ENCODE assay signal across 20 cellular contexts in genomic region chr14:88007608-88008007, GRCh38. TPM values are rescaled to one million over a fixed set of nuclear protein-coding genes. Genes with fewer than 3 reads are reported as not detected.
DNase-seq lines count a peak whose midpoint lies in the region; ATAC-seq and TF ChIP-seq lines count a peak whose summit lies in the region.
"Had no signal": no experiment of that assay in that cellular context is flagged by ENCODE, and none has a peak within 500 bp of the region (broad histone marks: within the 10 kb centered on the region; RNA-seq: fewer than 3 reads in every experiment).

No MANE protein-coding gene starts in this region.

- CTCF ChIA-PET in CD4-positive, alpha-beta T cell (lab: Charles Lee): interaction anchor here (1.8 to 2.2 kb wide), 2 partner anchors 14 to 161 kb away, joined by 6 to 12 read pairs; partner anchors contain the start of gene GALC
- CTCF ChIA-PET in activated CD8-positive, alpha-beta T cell treated with anti-CD3 and anti-CD28 coated beads for 36 hours (lab: Charles Lee): no interaction called here

- H3K27me3 ChIP-seq in BLaER1 treated with 17β-estradiol and CSF1 and Interleukin-3, amounts not matched to agents 10 nM and 100 nM: no peaks in the 10 kb centered on the region
- no peaks in the 10 kb centered on the region for H3K27me3 ChIP-seq in CD4-positive, alpha-beta T cell (ENCODE audit: control insufficient read depth, insufficient read depth, low read length)
- H3K27me3 ChIP-seq in lower lobe of right lung (ENCODE audit: low read depth) (no peaks in the 10 kb centered on the region), H7 (ENCODE audit: control insufficient read depth, insufficient read depth, low read length) (no peaks in the 10 kb centered on the region)
- H3K27me3 ChIP-seq: dorsolateral prefrontal cortex, upper lobe of left lung had no signal

- ATAC-seq in CD4-positive, alpha-beta T cell (ENCODE audit: poor library complexity): no peak
- ATAC-seq in activated CD8-positive, alpha-beta T cell treated with anti-CD3 and anti-CD28 coated beads for 36 hours: no peak
- ATAC-seq in lower lobe of right lung (no peak), GM19023 (IDR thresholded peaks at IDR 0.05; ENCODE audit: unreplicated experiment) (no peak), GM21381 (IDR thresholded peaks at IDR 0.05; ENCODE audit: unreplicated experiment) (no peak)

- no peaks in the 10 kb centered on the region for H3K9me3 Mint-ChIP-seq in CD4-positive, alpha-beta T cell
- no peaks in the 10 kb centered on the region for H3K9me3 Mint-ChIP-seq in activated CD8-positive, alpha-beta T cell treated with anti-CD3 and anti-CD28 coated beads for 36 hours

- H3K4me1 ChIP-seq in BLaER1 treated with 17β-estradiol and CSF1 and Interleukin-3, amounts not matched to agents 10 nM and 100 nM: peaks cover 36 to 73% (median 63%) of the 10 kb centered on the region in 10 experiments
- no peaks in the 10 kb centered on the region for H3K4me1 ChIP-seq in lower lobe of right lung
- H3K4me1 ChIP-seq: Caco-2 had no signal

- intact Hi-C loops in CD4-positive, alpha-beta T cell (cut with DNase I, micrococcal nuclease): loop anchor here in 1 of 2 experiments (5.0 kb wide), 2 partner anchors 550 to 785 kb away; partner anchors contain the start of genes EML5 and PTPN21
- intact Hi-C loops in activated CD8-positive, alpha-beta T cell treated with anti-CD3 and anti-CD28 coated beads for 36 hours (cut with micrococcal nuclease): loop anchor here (5.0 kb wide), 2 partner anchors 55 to 160 kb away; no protein-coding TSS in a partner anchor
- intact Hi-C loops in lower lobe of right lung (cut with DNase I): no loop called here

- peaks cover 64% of the 10 kb centered on the region for H3K36me3 Mint-ChIP-seq in CD4-positive, alpha-beta T cell (ENCODE audit: low read depth)
- H3K36me3 Mint-ChIP-seq in activated CD8-positive, alpha-beta T cell treated with anti-CD3 and anti-CD28 coated beads for 36 hours (ENCODE audit: low read depth): peaks cover 61% of the 10 kb centered on the region

- no peaks in the 10 kb centered on the region for H3K9me3 ChIP-seq in BLaER1 treated with 17β-estradiol and CSF1 and Interleukin-3, amounts not matched to agents 10 nM and 100 nM (replicated peaks in 1 of 11)
- no peaks in the 10 kb centered on the region for H3K9me3 ChIP-seq in CD4-positive, alpha-beta T cell (ENCODE audit: control insufficient read depth, low read length)
- no peaks in the 10 kb centered on the region for H3K9me3 ChIP-seq in lower lobe of right lung
- H3K9me3 ChIP-seq: Caco-2, upper lobe of left lung had no signal

- peak overlapping the region in 4 of 10 experiments; percentile 56 to 71 (median 66); a peak in 9 of 20 replicates for H3K4me3 ChIP-seq in BLaER1 treated with 17β-estradiol and CSF1 and Interleukin-3, amounts not matched to agents 10 nM and 100 nM
- H3K4me3 ChIP-seq in lower lobe of right lung (peak overlapping the region; percentile 37), H7 (ENCODE audit: insufficient read depth, low read depth, low read length) (no peak overlapping the region)
- H3K4me3 ChIP-seq: smooth muscle cell had no signal

- peak overlapping the region; percentile 27 to 99 (median 66); a peak in 17 of 22 replicates for H3K4me2 ChIP-seq in BLaER1 treated with 17β-estradiol and CSF1 and Interleukin-3, amounts not matched to agents 10 nM and 100 nM
- H3K4me2 ChIP-seq: smooth muscle cell had no signal

- peaks cover 0 to 42% (median 0%) of the 10 kb centered on the region in 11 experiments; a peak in 6 of 22 replicates for H4K20me1 ChIP-seq in BLaER1 treated with 17β-estradiol and CSF1 and Interleukin-3, amounts not matched to agents 10 nM and 100 nM

- no peaks in the 10 kb centered on the region for H3K27me3 Mint-ChIP-seq in CD4-positive, alpha-beta T cell
- H3K27me3 Mint-ChIP-seq in activated CD8-positive, alpha-beta T cell treated with anti-CD3 and anti-CD28 coated beads for 36 hours: no peaks in the 10 kb centered on the region

- POLR2A ChIA-PET in CD4-positive, alpha-beta T cell (lab: Charles Lee): interaction anchor here (0.9 to 6.8 kb wide), 5 partner anchors 14 to 62 kb away, joined by 3 to 245 read pairs (median 6); partner anchors contain the start of gene GALC
- POLR2A ChIA-PET in activated CD8-positive, alpha-beta T cell treated with anti-CD3 and anti-CD28 coated beads for 36 hours (lab: Charles Lee): interaction anchor here (2.5 to 6.8 kb wide), 2 partner anchors 9 to 14 kb away, joined by 9 to 146 read pairs; partner anchors contain the start of gene GALC

- peak overlapping the region in 4 of 11 experiments; percentile 11 to 92 (median 66); a peak in 7 of 22 replicates for H3K27ac ChIP-seq in BLaER1 treated with 17β-estradiol and CSF1 and Interleukin-3, amounts not matched to agents 10 nM and 100 nM
- H3K27ac ChIP-seq in CD4-positive, alpha-beta T cell (ENCODE audit: low read depth, low read length): no peak overlapping the region
- no peak overlapping the region for H3K27ac ChIP-seq in lower lobe of right lung
- H3K27ac ChIP-seq: dorsolateral prefrontal cortex had no signal

- peaks cover 0 to 45% (median 25%) of the 10 kb centered on the region in 11 experiments; a peak in 16 of 22 replicates for H3K36me3 ChIP-seq in BLaER1 treated with 17β-estradiol and CSF1 and Interleukin-3, amounts not matched to agents 10 nM and 100 nM
- H3K36me3 ChIP-seq in lower lobe of right lung: no peaks in the 10 kb centered on the region
- no peaks in the 10 kb centered on the region for H3K36me3 ChIP-seq in H7 (replicated peaks; ENCODE audit: control insufficient read depth, insufficient read depth, low read length)
- H3K36me3 ChIP-seq: upper lobe of left lung had no signal

- H3K27ac Mint-ChIP-seq in CD4-positive, alpha-beta T cell: peak overlapping the region; percentile 97
- peak overlapping the region; percentile 95 for H3K27ac Mint-ChIP-seq in activated CD8-positive, alpha-beta T cell treated with anti-CD3 and anti-CD28 coated beads for 36 hours

- peaks cover 90% of the 10 kb centered on the region for H3K4me1 Mint-ChIP-seq in CD4-positive, alpha-beta T cell (ENCODE audit: low read depth)
- H3K4me1 Mint-ChIP-seq in activated CD8-positive, alpha-beta T cell treated with anti-CD3 and anti-CD28 coated beads for 36 hours (ENCODE audit: low read depth): peaks cover 64% of the 10 kb centered on the region

- no peak for TF ChIP-seq CTCF in CD4-positive, alpha-beta T cell (IDR thresholded peaks at IDR 0.05)
- no peak for TF ChIP-seq CTCF in activated CD8-positive, alpha-beta T cell treated with anti-CD3 and anti-CD28 coated beads for 36 hours (IDR thresholded peaks at IDR 0.05)
- no peak for TF ChIP-seq CTCF in lower lobe of right lung (IDR thresholded peaks at IDR 0.05)

- peak overlapping the region in 3 of 11 experiments; percentile 85 to 89 (median 85); a peak in 6 of 22 replicates for H3K9ac ChIP-seq in BLaER1 treated with 17β-estradiol and CSF1 and Interleukin-3, amounts not matched to agents 10 nM and 100 nM

- DNase-seq in CD4-positive, alpha-beta T cell: no peak
- DNase-seq in activated CD8-positive, alpha-beta T cell treated with anti-CD3 and anti-CD28 coated beads for 36 hours: no peak
- DNase-seq in lower lobe of right lung: no peak
- no peak for DNase-seq in H7
- DNase-seq in medulla oblongata (ENCODE audit: extremely low spot score): no peak
- DNase-seq: aorta; Caco-2; caudate nucleus; dorsolateral prefrontal cortex; EL; foreskin fibroblast; NCI-H187; occipital lobe; stimulated activated CD4-positive, alpha-beta T cell treated with anti-CD3 and anti-CD28 coated beads, Interleukin-2, amount 100 ng/mL, for 48 hours; upper lobe of left lung had no signal

- peak overlapping the region; percentile 81 for H3K4me3 Mint-ChIP-seq in CD4-positive, alpha-beta T cell
- H3K4me3 Mint-ChIP-seq in activated CD8-positive, alpha-beta T cell treated with anti-CD3 and anti-CD28 coated beads for 36 hours: peak overlapping the region; percentile 93

RNA-seq across cellular contexts. Expression of gene GPR65, which starts 2.7 kb away (rescaled TPM):
- 10 to 100 TPM; 10.5 to 10.7 TPM for total RNA-seq in CD4-positive, alpha-beta T cell
- 10 to 100 TPM; 16.9 to 17.1 TPM for total RNA-seq in activated CD8-positive, alpha-beta T cell treated with anti-CD3 and anti-CD28 coated beads for 36 hours
- 13.4 TPM for total RNA-seq in lower lobe of right lung
- total RNA-seq in H7 (2014; rRNA removed; shearing (Covaris generic)): not detected in 2 replicates
- total RNA-seq: Caco-2, epithelial cell of proximal tubule, smooth muscle cell had no signal

RNA-seq across cellular contexts. Expression of gene GALC, which starts 14.6 kb away (rescaled TPM):
- 10 to 100 TPM; 14.7 to 14.9 TPM for total RNA-seq in CD4-positive, alpha-beta T cell
- total RNA-seq in activated CD8-positive, alpha-beta T cell treated with anti-CD3 and anti-CD28 coated beads for 36 hours: 10 to 100 TPM in 1 of 2 experiments, 1 to 10 TPM in 1; 8.6 to 11.3 TPM
- total RNA-seq in lower lobe of right lung: 59.4 TPM
- total RNA-seq in H7 (2014; rRNA removed; shearing (Covaris generic)): 8.7 and 11.9 TPM in 2 replicates

Comparison
In these comparisons a context has a peak if more than half of its experiments do, and no peak if none do; other contexts are left out.
1. RNA of gene GPR65, which starts 2.7 kb away (total RNA-seq): 16.9 to 17.1 TPM in activated CD8-positive, alpha-beta T cell treated with anti-CD3 and anti-CD28 coated beads for 36 hours, 13.4 TPM in lower lobe of right lung (single experiment) and 10.5 to 10.7 TPM in CD4-positive, alpha-beta T cell; not detected in H7; every median in the first group is over 10 times any median in the second.